15 cellular contexts compared by ENCODE assay signal in genomic region chr6:168909288-168909687, GRCh38.
"Had no signal": no experiment of that assay in that cellular context is flagged by ENCODE, and none has a peak within 500 bp of the region (broad histone marks: within the 10 kb centered on the region; RNA-seq: fewer than 3 reads in every experiment).

No MANE protein-coding gene starts in this region.

- H3K9me3 ChIP-seq: adrenal gland, testis had no signal

- H3K27ac Mint-ChIP-seq: activated naive CD4-positive, alpha-beta T cell treated with anti-CD3 and anti-CD28 coated beads, Interleukin-2, amount 50 U/mL, for 24 hours; activated T-cell treated with anti-CD3 and anti-CD28 coated beads, Interleukin-2, amount 50 U/mL, for 24 hours; mesothelial cell of epicardium; progenitor cell of endocrine pancreas; type B pancreatic cell had no signal

- H3K27ac ChIP-seq: adrenal gland, foreskin keratinocyte, testis, WERI-Rb-1 had no signal

- DNase-seq: activated CD4-positive, alpha-beta T cell treated with anti-CD3 and anti-CD28 coated beads for 1 hour; activated T-cell treated with anti-CD3 and anti-CD28 coated beads, Interleukin-2, amount 50 U/mL, for 24 hours; adrenal gland; hippocampal formation; stomach; testis; WERI-Rb-1 had no signal

- H3K36me3 Mint-ChIP-seq: mesothelial cell of epicardium, type B pancreatic cell had no signal

- H3K4me1 ChIP-seq: adrenal gland, foreskin keratinocyte, testis had no signal

- ATAC-seq: left lobe of liver had no signal

- H3K4me3 ChIP-seq: adrenal gland, lung, stomach, testis had no signal

- H3K4me3 Mint-ChIP-seq: activated naive CD4-positive, alpha-beta T cell treated with anti-CD3 and anti-CD28 coated beads, Interleukin-2, amount 50 U/mL, for 24 hours; activated T-cell treated with anti-CD3 and anti-CD28 coated beads, Interleukin-2, amount 50 U/mL, for 24 hours; mesothelial cell of epicardium; neural crest cell; type B pancreatic cell had no signal

- H3K27me3 Mint-ChIP-seq: activated T-cell treated with anti-CD3 and anti-CD28 coated beads, Interleukin-2, amount 50 U/mL, for 24 hours; type B pancreatic cell had no signal

- H3K4me1 Mint-ChIP-seq: mesothelial cell of epicardium, neural crest cell had no signal

- H3K27me3 ChIP-seq: adrenal gland, foreskin keratinocyte, stomach, testis had no signal

- H3K36me3 ChIP-seq: adrenal gland, stomach, WERI-Rb-1 had no signal
